ENCODE assay signal across 18 cellular contexts in the genomic region with DNA sequence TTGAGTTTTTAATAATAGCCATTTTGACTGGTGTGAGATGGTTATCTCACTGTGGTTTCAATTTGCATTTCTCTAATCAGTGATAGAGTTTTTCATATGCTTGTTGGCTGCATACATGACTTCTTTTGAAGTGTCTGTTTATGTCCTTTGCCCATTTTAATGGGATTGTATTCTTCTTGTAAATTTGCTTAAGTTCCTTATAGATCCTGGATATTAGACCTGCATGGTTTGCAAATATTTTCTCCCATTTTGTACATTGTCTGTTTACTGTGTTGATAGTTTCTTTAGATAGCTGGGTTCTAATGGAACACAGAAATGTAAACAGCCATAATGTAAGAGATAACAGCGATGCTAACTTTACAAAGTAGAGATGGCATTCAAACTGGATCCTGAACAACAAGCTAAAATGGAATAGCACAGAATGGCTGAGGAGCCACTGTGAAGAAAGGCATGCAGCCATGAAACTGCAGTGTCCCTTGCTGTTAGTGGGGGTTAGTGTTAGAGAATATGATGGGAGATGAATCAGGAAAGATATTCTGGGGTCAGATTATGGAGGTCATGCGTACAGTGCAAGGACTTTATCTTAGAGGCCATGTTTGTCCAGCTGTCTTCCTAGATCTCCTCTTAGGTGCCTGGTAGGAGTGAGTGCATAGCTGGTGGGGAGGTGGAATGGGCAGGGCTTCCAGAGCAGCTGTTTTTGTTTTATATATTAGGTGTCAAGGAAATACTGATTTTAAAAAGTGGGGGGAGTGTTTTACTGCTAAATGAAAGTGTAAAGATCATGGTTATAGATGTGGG. TPM values are rescaled to one million over a fixed set of nuclear protein-coding genes. Genes with fewer than 3 reads are reported as not detected.
"Had no signal": no experiment of that assay in that cellular context is flagged by ENCODE, and none has a peak within 500 bp of the region (broad histone marks: within the 10 kb centered on the region; RNA-seq: fewer than 3 reads in every experiment).

No MANE protein-coding gene starts in this region.

- DNase-seq: activated CD4-positive, alpha-beta memory T cell treated with anti-CD3 and anti-CD28 coated beads for 36 hours; activated CD4-positive, CD25-positive, alpha-beta regulatory T cell treated with anti-CD3 and anti-CD28 coated beads, Interleukin-2, amount 50 U/mL, for 72 hours; activated gamma-delta T cell treated with Interleukin-2 at 50 U/mL for 16 hours; activated naive CD8-positive, alpha-beta T cell treated with anti-CD3 and anti-CD28 coated beads, Interleukin-2, amount 50 U/mL, for 24 hours; activated T-cell treated with anti-CD3 and anti-CD28 coated beads, Interleukin-2, amount 50 U/mL, for 4 hours; gastrocnemius medialis; posterior cingulate gyrus; tibial artery; uterus had no signal

- H3K27ac Mint-ChIP-seq: activated CD4-positive, alpha-beta memory T cell treated with anti-CD3 and anti-CD28 coated beads for 36 hours; activated naive CD8-positive, alpha-beta T cell treated with anti-CD3 and anti-CD28 coated beads, Interleukin-2, amount 50 U/mL, for 24 hours; stimulated activated effector memory CD8-positive, alpha-beta T cell treated with anti-CD3 and anti-CD28 coated beads, Interleukin-12 subunit alpha, Interleukin-12 subunit beta, amount 100 ng/mL, for 72 hours had no signal

- H3K4me3 Mint-ChIP-seq: activated CD4-positive, alpha-beta memory T cell treated with anti-CD3 and anti-CD28 coated beads for 36 hours; activated naive CD8-positive, alpha-beta T cell treated with anti-CD3 and anti-CD28 coated beads, Interleukin-2, amount 50 U/mL, for 24 hours; activated T-cell treated with anti-CD3 and anti-CD28 coated beads, Interleukin-2, amount 50 U/mL, for 4 hours; stimulated activated effector memory CD8-positive, alpha-beta T cell treated with anti-CD3 and anti-CD28 coated beads, Interleukin-12 subunit alpha, Interleukin-12 subunit beta, amount 100 ng/mL, for 72 hours had no signal

- H3K27me3 Mint-ChIP-seq: activated CD4-positive, alpha-beta memory T cell treated with anti-CD3 and anti-CD28 coated beads for 36 hours; activated naive CD8-positive, alpha-beta T cell treated with anti-CD3 and anti-CD28 coated beads, Interleukin-2, amount 50 U/mL, for 24 hours had no signal

- FAIRE-seq: bronchial epithelial cell, endothelial cell of umbilical vein, keratinocyte had no signal

- H3K9me3 Mint-ChIP-seq: activated CD4-positive, alpha-beta memory T cell treated with anti-CD3 and anti-CD28 coated beads for 36 hours; activated naive CD8-positive, alpha-beta T cell treated with anti-CD3 and anti-CD28 coated beads, Interleukin-2, amount 50 U/mL, for 24 hours; activated T-cell treated with anti-CD3 and anti-CD28 coated beads, Interleukin-2, amount 50 U/mL, for 4 hours; stimulated activated effector memory CD8-positive, alpha-beta T cell treated with anti-CD3 and anti-CD28 coated beads, Interleukin-12 subunit alpha, Interleukin-12 subunit beta, amount 100 ng/mL, for 72 hours had no signal

- H3K27ac ChIP-seq: ascending aorta, gastrocnemius medialis, right atrium auricular region, tibial artery, uterus had no signal

- ATAC-seq: activated naive CD8-positive, alpha-beta T cell treated with anti-CD3 and anti-CD28 coated beads, Interleukin-2, amount 50 U/mL, for 24 hours; activated T-cell treated with anti-CD3 and anti-CD28 coated beads, Interleukin-2, amount 50 U/mL, for 4 hours; gastrocnemius medialis; stimulated activated effector memory CD8-positive, alpha-beta T cell treated with anti-CD3 and anti-CD28 coated beads, Interleukin-12 subunit alpha, Interleukin-12 subunit beta, amount 100 ng/mL, for 72 hours had no signal

RNA-seq across cellular contexts. Expression of a gene that starts 48.2 kb away (rescaled TPM):
- total RNA-seq: ascending aorta, bronchial epithelial cell, endothelial cell of umbilical vein, fibroblast of lung, gastrocnemius medialis, liver, right atrium auricular region, smooth muscle cell, uterus had no signal
- polyA plus RNA-seq: endothelial cell of umbilical vein, fibroblast of lung, keratinocyte, liver, smooth muscle cell had no signal
